ENCODE assay signal across 8 cellular contexts in the genomic region with DNA sequence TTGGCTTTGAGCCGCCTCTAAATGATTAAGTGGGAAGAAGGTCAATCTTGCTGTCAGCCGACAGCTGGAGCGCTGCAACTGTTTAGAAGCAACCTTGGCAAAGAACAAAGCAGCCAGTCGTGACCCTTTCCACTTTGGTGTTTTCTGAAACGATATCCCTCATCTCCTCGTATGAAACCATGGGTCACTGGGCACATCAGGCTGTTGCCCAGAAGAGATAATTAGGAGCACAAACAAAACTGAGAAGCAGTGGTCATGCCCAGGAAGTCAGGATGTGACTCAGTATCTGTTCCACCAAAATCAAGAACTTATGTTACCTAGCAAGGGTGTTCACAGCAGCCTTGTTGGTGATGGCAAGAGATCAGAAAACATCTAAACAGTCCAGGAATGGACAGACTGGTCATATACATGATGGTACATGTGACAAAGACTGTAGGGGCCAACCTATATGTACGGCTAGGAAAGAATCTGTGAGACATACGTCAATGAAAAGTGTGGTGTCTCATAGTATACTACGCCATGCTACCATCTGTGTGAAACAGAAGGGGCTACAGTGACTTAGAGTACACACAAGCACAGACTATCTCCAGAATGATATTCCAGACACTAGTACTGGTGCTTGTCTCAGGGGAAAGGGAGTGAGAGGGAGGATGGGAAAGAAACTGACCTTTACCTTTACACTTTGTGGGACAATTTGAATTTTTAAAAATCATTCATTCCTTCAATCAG. TPM values are rescaled to one million over a fixed set of nuclear protein-coding genes. Genes with fewer than 3 reads are reported as not detected.
DNase-seq lines count a peak whose midpoint lies in the region; TF ChIP-seq lines count a peak whose summit lies in the region.

No MANE protein-coding gene starts in this region.

- TF ChIP-seq CTCF in AG09319 (IDR thresholded peaks at IDR 0.05; ENCODE audit: low read depth, low read length) (no peak), choroid plexus epithelial cell (conservative IDR thresholded peaks at IDR 0.05; ENCODE audit: low read depth, low read length) (no peak)

- H3K36me3 ChIP-seq in muscle layer of duodenum (ENCODE audit: control insufficient read depth in 1 of 2, insufficient read depth in 2 of 2, low read length in 2 of 2): peaks cover 32 to 47% of the 10 kb centered on the region in 2 donors

- H3K27me3 ChIP-seq in muscle layer of duodenum (ENCODE audit: low read depth, low read length): no peaks in the 10 kb centered on the region

- H3K9me3 ChIP-seq in muscle layer of duodenum (ENCODE audit: control insufficient read depth in 1 of 2, low read length in 2 of 2): no peaks in the 10 kb centered on the region

- DNase-seq in AG09319 (ENCODE audit: extremely low read depth, low read depth) (peak; percentile 83), NCI-H2227 treated with DMSO at 0.1 percent for 48 hours (lab: John Stamatoyannopoulos, UW) (peak; percentile 65), choroid plexus epithelial cell (ENCODE audit: low read depth) (peak; percentile 61), AML-193 (lab: John Stamatoyannopoulos, UW) (no peak), OCI-M1 (lab: John Stamatoyannopoulos, UW) (no peak), ureter (ENCODE audit: low spot score) (no peak), HuH-7.5 (ENCODE audit: low spot score) (no peak)

- no peak overlapping the region for H3K4me3 ChIP-seq in choroid plexus epithelial cell (ENCODE audit: low read depth, low read length)
- no peak overlapping the region for H3K4me3 ChIP-seq in muscle layer of duodenum (ENCODE audit: low read depth in 1 of 2, low read length in 2 of 2)

- peaks cover 15 to 19% of the 10 kb centered on the region in 2 donors for H3K4me1 ChIP-seq in muscle layer of duodenum (ENCODE audit: control insufficient read depth in 1 of 2, insufficient read depth in 2 of 2, low read length in 2 of 2)

- H3K27ac ChIP-seq in muscle layer of duodenum (ENCODE audit: low read length): peak overlapping the region; percentile 81

RNA-seq across cellular contexts. Expression of a gene that starts 22.4 kb away (rescaled TPM):
- total RNA-seq in ureter: 49.3 TPM

RNA-seq across cellular contexts. Expression of a gene that starts 40.2 kb away (rescaled TPM):
- 50.3 TPM for total RNA-seq in ureter

Comparison
In these comparisons a context has a peak if more than half of its experiments do, and no peak if none do; other contexts are left out.
1. DNase-seq: peak in AG09319 (single experiment), NCI-H2227 treated with DMSO at 0.1 percent for 48 hours (single experiment) and choroid plexus epithelial cell (single experiment); none in AML-193 (0 of 2), OCI-M1 (single experiment), ureter (single experiment) and HuH-7.5 (single experiment).